Comparison of ENCODE assay signal across 14 cellular contexts in the genomic region with DNA sequence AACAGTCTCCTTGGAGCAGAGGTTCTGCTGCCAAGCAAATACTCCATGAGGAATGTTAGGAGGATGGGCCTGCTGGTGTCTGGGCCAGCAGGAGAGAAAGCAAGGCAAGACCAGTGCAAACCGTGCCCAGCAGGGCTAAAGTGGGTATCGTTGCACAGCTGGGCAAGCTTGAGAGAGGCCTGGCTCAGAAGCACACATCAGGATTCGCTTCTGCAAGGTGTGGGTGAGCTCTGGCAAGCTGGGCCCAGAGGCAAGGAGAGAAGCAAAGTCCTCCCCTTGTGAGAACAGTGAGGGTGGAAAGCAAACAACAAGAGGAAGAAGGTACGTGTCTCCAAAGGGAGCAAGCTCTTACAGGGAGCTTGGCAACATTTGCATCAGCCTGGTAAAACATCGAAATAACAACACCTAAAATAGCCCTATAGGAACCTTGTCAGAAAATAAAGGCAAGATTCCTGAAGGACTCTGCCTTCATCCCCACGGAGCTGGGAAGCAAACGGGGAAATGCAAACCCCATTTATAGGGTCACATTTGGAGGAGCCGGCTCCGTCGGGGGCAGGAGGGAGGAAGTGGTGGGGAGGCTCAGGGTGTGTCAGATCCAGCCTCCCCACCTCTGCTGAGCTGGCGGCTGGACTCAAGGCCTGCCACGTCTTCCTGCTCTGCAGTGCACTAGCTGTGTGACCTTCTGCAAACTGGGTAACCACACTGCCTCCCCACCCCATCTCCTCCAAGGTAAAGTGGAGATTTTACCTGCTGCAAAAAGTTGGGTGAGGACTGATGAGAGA.
DNase-seq lines count a peak whose midpoint lies in the region; ATAC-seq and TF ChIP-seq lines count a peak whose summit lies in the region.
"Had no signal": no experiment of that assay in that cellular context is flagged by ENCODE, and none has a peak within 500 bp of the region (broad histone marks: within the 10 kb centered on the region; RNA-seq: fewer than 3 reads in every experiment).

No MANE protein-coding gene starts in this region.

- peak overlapping the region; percentile 70 for H3K4me2 ChIP-seq in PC-3 (ENCODE audit: low read length)

- H3K27ac Mint-ChIP-seq in effector memory CD8-positive, alpha-beta T cell, result peak overlapping the region; percentile 63 to 89
- H3K27ac Mint-ChIP-seq: activated naive CD8-positive, alpha-beta T cell; dendritic cell treated with granulocyte-macrophage colony-stimulating factor and Interleukin-4, amounts not matched to agents 40 ng/mL and 50 ng/mL, for 4 days; stimulated activated memory B cell treated with anti-CD40 and anti-IgM and Interleukin-4, amounts not matched to agents 10 μg/mL and 1 μg/mL and 100 μg/mL, for 72 hours had no signal

- peaks cover 38% of the 10 kb centered on the region for H3K4me1 ChIP-seq in PC-3 (ENCODE audit: insufficient read depth, low read length)

- no peaks in the 10 kb centered on the region for H3K9me2 ChIP-seq in PC-3 (replicated peaks; ENCODE audit: low read length)

- POLR2A ChIA-PET in PC-3 (lab: Charles Lee; ENCODE audit: unreplicated experiment), result interaction anchor here (0.6 to 0.9 kb wide), 4 partner anchors 24 to 786 kb away, joined by 3 to 10 read pairs (median 4); a partner anchor contains a TSS

- H2AFZ ChIP-seq in PC-3 (ENCODE audit: low read length), result peak overlapping the region; percentile 58

- TSS peak; percentile 43 for BruUV-seq in PC-3 (replicated peaks; lab: Mats Ljungman, UMichigan)

- H3K36me3 ChIP-seq in PC-3 (ENCODE audit: low read depth, low read length), result no peaks in the 10 kb centered on the region

- no peaks in the 10 kb centered on the region for H3K36me3 Mint-ChIP-seq in effector memory CD8-positive, alpha-beta T cell (ENCODE audit: insufficient read depth)
- H3K36me3 Mint-ChIP-seq: stimulated activated memory B cell treated with anti-CD40 and anti-IgM and Interleukin-4, amounts not matched to agents 10 μg/mL and 1 μg/mL and 100 μg/mL, for 72 hours had no signal

- peak overlapping the region; percentile 71 for H3K27ac ChIP-seq in PC-3 (ENCODE audit: low read length)

- peaks cover 4% of the 10 kb centered on the region; the same call in 1 of the 2 replicates for H3K79me2 ChIP-seq in PC-3 (ENCODE audit: low read length)

- intact Hi-C loops in PC-3 (cut with micrococcal nuclease), result loop anchor here (2.0 to 10.0 kb wide), 4 partner anchors 26 to 136 kb away; no protein-coding TSS in a partner anchor

- peak overlapping the region; percentile 1; the same call in 1 of the 2 replicates for H3K9ac ChIP-seq in PC-3 (ENCODE audit: low read length)

- H3K9me3 ChIP-seq in PC-3 (ENCODE audit: low read length), result no peaks in the 10 kb centered on the region

- H3K4me1 Mint-ChIP-seq in effector memory CD8-positive, alpha-beta T cell (ENCODE audit: low read depth in 2 of 2), result peaks cover 18 to 27% of the 10 kb centered on the region in 2 donors
- H3K4me1 Mint-ChIP-seq: stimulated activated memory B cell treated with anti-CD40 and anti-IgM and Interleukin-4, amounts not matched to agents 10 μg/mL and 1 μg/mL and 100 μg/mL, for 72 hours had no signal

- no peaks in the 10 kb centered on the region for H3K27me3 ChIP-seq in PC-3 (ENCODE audit: low read length)

- peak; percentile 18 for DNase-seq in stimulated activated CD4-positive, alpha-beta T cell treated with anti-CD3 and anti-CD28 coated beads, Interleukin-15, amount 100 ng/mL, for 24 hours
- no peak for DNase-seq in stimulated activated CD4-positive, alpha-beta T cell treated with anti-CD3 and anti-CD28 coated beads, Interleukin-12 subunit alpha, Interleukin-12 subunit beta, amount 100 ng/mL, for 4 hours
- DNase-seq in PC-3 (peak; percentile 58), NCI-H1417 (lab: John Stamatoyannopoulos, UW) (no peak), SIG-M5 (lab: John Stamatoyannopoulos, UW) (no peak), NCI-H345 (lab: John Stamatoyannopoulos, UW) (no peak)
- peak in 1 of 3 experiments; percentile 3 for DNase-seq in effector memory CD8-positive, alpha-beta T cell
- DNase-seq: C1 segment of cervical spinal cord, foreskin melanocyte, SHP77 had no signal

- H3K4me3 Mint-ChIP-seq in effector memory CD8-positive, alpha-beta T cell, result peak overlapping the region; percentile 57 to 61
- H3K4me3 Mint-ChIP-seq: activated naive CD8-positive, alpha-beta T cell; dendritic cell treated with granulocyte-macrophage colony-stimulating factor and Interleukin-4, amounts not matched to agents 40 ng/mL and 50 ng/mL, for 4 days; stimulated activated memory B cell treated with anti-CD40 and anti-IgM and Interleukin-4, amounts not matched to agents 10 μg/mL and 1 μg/mL and 100 μg/mL, for 72 hours had no signal

- CTCF ChIA-PET in PC-3 (lab: Charles Lee), result no interaction called here

- no peaks in the 10 kb centered on the region for H3K9me3 Mint-ChIP-seq in effector memory CD8-positive, alpha-beta T cell
- H3K9me3 Mint-ChIP-seq: dendritic cell treated with granulocyte-macrophage colony-stimulating factor and Interleukin-4, amounts not matched to agents 40 ng/mL and 50 ng/mL, for 4 days; stimulated activated memory B cell treated with anti-CD40 and anti-IgM and Interleukin-4, amounts not matched to agents 10 μg/mL and 1 μg/mL and 100 μg/mL, for 72 hours had no signal

- no peaks in the 10 kb centered on the region for H3K27me3 Mint-ChIP-seq in effector memory CD8-positive, alpha-beta T cell
- H3K27me3 Mint-ChIP-seq: activated naive CD8-positive, alpha-beta T cell; dendritic cell treated with granulocyte-macrophage colony-stimulating factor and Interleukin-4, amounts not matched to agents 40 ng/mL and 50 ng/mL, for 4 days; stimulated activated memory B cell treated with anti-CD40 and anti-IgM and Interleukin-4, amounts not matched to agents 10 μg/mL and 1 μg/mL and 100 μg/mL, for 72 hours had no signal

- peak; percentile 87 for ATAC-seq in PC-3
- ATAC-seq in effector memory CD8-positive, alpha-beta T cell (replicated peaks), result peak; percentile 79
- no peak for ATAC-seq in HG03469 (IDR thresholded peaks at IDR 0.05; ENCODE audit: unreplicated experiment)
- ATAC-seq: stimulated activated memory B cell treated with anti-CD40 and anti-IgM and Interleukin-4, amounts not matched to agents 10 μg/mL and 1 μg/mL and 100 μg/mL, for 72 hours had no signal

- no peaks in the 10 kb centered on the region for H4K20me1 ChIP-seq in PC-3 (ENCODE audit: low read length)

- no peaks in the 10 kb centered on the region for H3F3A ChIP-seq in PC-3 (ENCODE audit: low read length, unreplicated experiment)

- peak overlapping the region; percentile 15; the same call in 1 of the 2 replicates for H3K4me3 ChIP-seq in PC-3 (ENCODE audit: low read length)

- no peak for TF ChIP-seq CTCF in PC-3 (conservative IDR thresholded peaks at IDR 0.05; ENCODE audit: low read depth, low read length)

Comparison
In these comparisons a context has a peak if more than half of its experiments do, and no peak if none do; other contexts are left out.
1. DNase-seq: peak in stimulated activated CD4-positive, alpha-beta T cell treated with anti-CD3 and anti-CD28 coated beads, Interleukin-15, amount 100 ng/mL, for 24 hours (single experiment) and PC-3 (single experiment); none in stimulated activated CD4-positive, alpha-beta T cell treated with anti-CD3 and anti-CD28 coated beads, Interleukin-12 subunit alpha, Interleukin-12 subunit beta, amount 100 ng/mL, for 4 hours (single experiment), NCI-H1417 (0 of 3), SIG-M5 (single experiment) and NCI-H345 (single experiment).